In the genomic region with DNA sequence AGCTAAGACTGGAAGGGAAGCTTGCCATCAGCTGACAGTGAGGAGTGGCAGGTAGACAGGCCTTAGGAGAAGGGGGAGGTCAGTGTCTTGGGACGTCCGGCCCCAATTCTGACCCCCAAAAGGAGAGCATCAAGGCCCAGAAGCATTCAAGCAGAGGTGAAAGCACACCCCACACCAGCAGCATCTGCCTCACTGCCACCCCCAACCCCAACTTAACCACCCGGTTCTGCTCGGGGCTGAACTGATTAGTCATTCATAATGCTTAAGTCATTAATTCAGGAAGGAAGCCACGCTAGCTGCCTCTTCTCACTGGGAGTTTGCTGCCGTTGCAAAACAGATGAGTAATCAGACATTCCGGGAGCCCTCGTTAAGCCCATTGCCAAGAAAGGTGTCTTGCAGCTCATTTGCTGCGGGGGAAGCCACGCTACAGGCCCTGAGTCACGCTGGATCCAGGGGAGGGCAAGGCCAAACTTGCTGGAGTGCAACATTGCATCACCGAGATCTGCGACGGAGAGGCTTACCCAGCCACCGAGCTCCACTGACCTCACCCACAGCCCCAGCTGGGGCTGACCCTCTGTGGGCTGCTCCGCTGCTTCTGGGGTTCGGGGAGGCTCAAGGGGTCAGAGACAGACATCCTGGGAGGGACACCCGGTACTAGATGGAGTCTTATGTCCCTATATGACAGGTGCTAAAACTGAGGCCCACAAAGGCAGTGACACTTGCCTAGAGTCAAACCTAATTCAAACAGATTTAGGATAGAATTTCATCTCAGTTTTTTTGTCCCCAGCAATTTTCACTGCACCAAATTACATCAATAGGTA, we compare ENCODE assay signal across 8 cellular contexts. TPM values are rescaled to one million over a fixed set of nuclear protein-coding genes. Genes with fewer than 3 reads are reported as not detected.
DNase-seq lines count a peak whose midpoint lies in the region; ATAC-seq and TF ChIP-seq lines count a peak whose summit lies in the region.

No MANE protein-coding gene starts in this region.

- H3K4me3 ChIP-seq in brain microvascular endothelial cell (ENCODE audit: low read depth, low read length), result no peak overlapping the region

- H3K9me3 Mint-ChIP-seq in T-helper 2 cell treated with Interferon-gamma antibody and Interleukin-4, amounts not matched to agents 5 μg/mL and 100 μg/mL, for 36 hours, result no peaks in the 10 kb centered on the region
- H3K9me3 Mint-ChIP-seq in stimulated activated memory B cell treated with anti-CD40 and anti-IgM and Interleukin-4, amounts not matched to agents 10 μg/mL and 1 μg/mL and 100 μg/mL, for 72 hours, result no peaks in the 10 kb centered on the region

- no peaks in the 10 kb centered on the region for H3K27me3 ChIP-seq in brain microvascular endothelial cell (replicated peaks)

- no peaks in the 10 kb centered on the region for H3K36me3 Mint-ChIP-seq in T-helper 2 cell treated with Interferon-gamma antibody and Interleukin-4, amounts not matched to agents 5 μg/mL and 100 μg/mL, for 36 hours (ENCODE audit: low read depth)
- no peaks in the 10 kb centered on the region for H3K36me3 Mint-ChIP-seq in stimulated activated memory B cell treated with anti-CD40 and anti-IgM and Interleukin-4, amounts not matched to agents 10 μg/mL and 1 μg/mL and 100 μg/mL, for 72 hours

- peak overlapping the region; percentile 80 for H3K27ac ChIP-seq in brain microvascular endothelial cell

- ATAC-seq in HG02571 (IDR thresholded peaks at IDR 0.05; ENCODE audit: unreplicated experiment) (peak; percentile 51), left lobe of liver (peak; percentile 88)
- peak; percentile 59 for ATAC-seq in stimulated activated memory B cell treated with anti-CD40 and anti-IgM and Interleukin-4, amounts not matched to agents 10 μg/mL and 1 μg/mL and 100 μg/mL, for 72 hours

- peaks cover 24% of the 10 kb centered on the region for H3K27me3 Mint-ChIP-seq in T-helper 2 cell treated with Interferon-gamma antibody and Interleukin-4, amounts not matched to agents 5 μg/mL and 100 μg/mL, for 36 hours (ENCODE audit: low read depth)
- H3K27me3 Mint-ChIP-seq in stimulated activated memory B cell treated with anti-CD40 and anti-IgM and Interleukin-4, amounts not matched to agents 10 μg/mL and 1 μg/mL and 100 μg/mL, for 72 hours, result peaks cover 10% of the 10 kb centered on the region

- H3K27ac Mint-ChIP-seq in T-helper 2 cell treated with Interferon-gamma antibody and Interleukin-4, amounts not matched to agents 5 μg/mL and 100 μg/mL, for 36 hours, result no peak overlapping the region
- H3K27ac Mint-ChIP-seq in stimulated activated memory B cell treated with anti-CD40 and anti-IgM and Interleukin-4, amounts not matched to agents 10 μg/mL and 1 μg/mL and 100 μg/mL, for 72 hours, result no peak overlapping the region

- no peaks in the 10 kb centered on the region for H3K36me3 ChIP-seq in brain microvascular endothelial cell (replicated peaks)

- in situ Hi-C loops in brain microvascular endothelial cell (cut with HindIII; ENCODE audit: low pct_ligation_motif_present, low sequenced_read_pairs), result no loop called here

- no peak overlapping the region for H3K4me3 Mint-ChIP-seq in T-helper 2 cell treated with Interferon-gamma antibody and Interleukin-4, amounts not matched to agents 5 μg/mL and 100 μg/mL, for 36 hours
- H3K4me3 Mint-ChIP-seq in stimulated activated memory B cell treated with anti-CD40 and anti-IgM and Interleukin-4, amounts not matched to agents 10 μg/mL and 1 μg/mL and 100 μg/mL, for 72 hours, result no peak overlapping the region

- no peak for TF ChIP-seq CTCF in brain microvascular endothelial cell (IDR thresholded peaks at IDR 0.05; ENCODE audit: low read depth, low read length, missing control alignments)

- peaks cover 3% of the 10 kb centered on the region for H3K4me1 Mint-ChIP-seq in T-helper 2 cell treated with Interferon-gamma antibody and Interleukin-4, amounts not matched to agents 5 μg/mL and 100 μg/mL, for 36 hours (ENCODE audit: low read depth)
- H3K4me1 Mint-ChIP-seq in stimulated activated memory B cell treated with anti-CD40 and anti-IgM and Interleukin-4, amounts not matched to agents 10 μg/mL and 1 μg/mL and 100 μg/mL, for 72 hours, result peaks cover 35% of the 10 kb centered on the region

- DNase-seq in T-helper 2 cell treated with Interferon-gamma antibody and Interleukin-4, amounts not matched to agents 5 μg/mL and 100 μg/mL, for 36 hours (ENCODE audit: low spot score), result peak; percentile 26
- no peak for DNase-seq in T-helper 2 cell
- peak; percentile 68 for DNase-seq in NCI-H446 treated with DMSO at 0.1 percent for 48 hours (lab: John Stamatoyannopoulos, UW)
- DNase-seq in brain microvascular endothelial cell, result peak; percentile 98
- DNase-seq in left lobe of liver (ENCODE audit: low spot score), result peak; percentile 71
- no peak for DNase-seq in NCI-H2081 treated with DMSO at 0.1 percent for 48 hours (lab: John Stamatoyannopoulos, UW)

RNA-seq across cellular contexts. Expression of gene HES1, which starts 46.4 kb away (rescaled TPM):
- total RNA-seq in left lobe of liver, result 21.3 TPM

Comparison
In these comparisons a context has a peak if more than half of its experiments do, and no peak if none do; other contexts are left out.
1. DNase-seq: peak in T-helper 2 cell treated with Interferon-gamma antibody and Interleukin-4, amounts not matched to agents 5 μg/mL and 100 μg/mL, for 36 hours (single experiment), NCI-H446 treated with DMSO at 0.1 percent for 48 hours (single experiment), brain microvascular endothelial cell (single experiment) and left lobe of liver (single experiment); none in T-helper 2 cell (0 of 5) and NCI-H2081 treated with DMSO at 0.1 percent for 48 hours (single experiment).
2. Peak in every context shown above with its lines, with median percentiles within 50 percentile points of each other: ATAC-seq.